In the genomic region with DNA sequence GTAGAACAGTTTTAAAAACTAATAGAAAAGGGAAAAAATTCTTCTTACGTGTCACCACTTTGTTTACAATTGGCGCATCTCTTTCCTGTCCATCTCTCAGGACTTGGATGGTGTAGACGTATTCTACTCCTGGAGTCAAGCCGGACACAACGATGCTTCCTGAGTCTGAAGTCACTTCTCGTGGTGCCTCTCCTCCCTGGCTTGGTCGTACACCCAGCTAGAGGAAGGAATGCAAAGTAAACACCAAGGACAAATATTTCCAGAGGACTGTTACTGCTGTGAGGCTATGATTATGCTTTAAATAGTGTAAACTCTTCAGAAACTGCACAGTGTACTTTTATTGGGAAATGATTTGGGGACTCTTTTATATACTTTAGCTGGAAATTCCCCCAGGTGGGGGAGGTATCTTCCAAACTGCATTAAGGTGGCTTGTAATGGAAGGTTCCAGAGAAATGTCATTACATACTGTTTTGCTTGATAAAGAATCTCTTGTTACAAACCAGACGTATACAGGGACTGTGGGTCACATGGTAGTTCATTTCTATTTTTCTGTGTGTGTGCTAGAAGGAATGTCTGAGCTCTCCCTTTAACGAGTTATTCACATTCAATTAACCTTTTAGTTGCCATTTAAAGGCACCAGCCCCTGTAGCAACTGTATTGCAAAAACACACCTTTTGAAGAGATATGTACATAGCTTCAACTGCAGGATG, we compare ENCODE assay signal across 1 cellular context.
TF ChIP-seq lines count a peak whose summit lies in the region.

No MANE protein-coding gene starts in this region.

TF ChIP-seq in WTC11, 78 proteins besides CTCF, POLR2A, EP300 and RAD21 (continued from another document):
- TF ChIP-seq, protein P1, sequence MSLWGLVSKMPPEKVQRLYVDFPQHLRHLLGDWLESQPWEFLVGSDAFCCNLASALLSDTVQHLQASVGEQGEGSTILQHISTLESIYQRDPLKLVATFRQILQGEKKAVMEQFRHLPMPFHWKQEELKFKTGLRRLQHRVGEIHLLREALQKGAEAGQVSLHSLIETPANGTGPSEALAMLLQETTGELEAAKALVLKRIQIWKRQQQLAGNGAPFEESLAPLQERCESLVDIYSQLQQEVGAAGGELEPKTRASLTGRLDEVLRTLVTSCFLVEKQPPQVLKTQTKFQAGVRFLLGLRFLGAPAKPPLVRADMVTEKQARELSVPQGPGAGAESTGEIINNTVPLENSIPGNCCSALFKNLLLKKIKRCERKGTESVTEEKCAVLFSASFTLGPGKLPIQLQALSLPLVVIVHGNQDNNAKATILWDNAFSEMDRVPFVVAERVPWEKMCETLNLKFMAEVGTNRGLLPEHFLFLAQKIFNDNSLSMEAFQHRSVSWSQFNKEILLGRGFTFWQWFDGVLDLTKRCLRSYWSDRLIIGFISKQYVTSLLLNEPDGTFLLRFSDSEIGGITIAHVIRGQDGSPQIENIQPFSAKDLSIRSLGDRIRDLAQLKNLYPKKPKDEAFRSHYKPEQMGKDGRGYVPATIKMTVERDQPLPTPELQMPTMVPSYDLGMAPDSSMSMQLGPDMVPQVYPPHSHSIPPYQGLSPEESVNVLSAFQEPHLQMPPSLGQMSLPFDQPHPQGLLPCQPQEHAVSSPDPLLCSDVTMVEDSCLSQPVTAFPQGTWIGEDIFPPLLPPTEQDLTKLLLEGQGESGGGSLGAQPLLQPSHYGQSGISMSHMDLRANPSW (CRISPR knock-in tag; conservative IDR thresholded peaks at IDR 0.05; ENCODE audit: low read depth) = no peak
- TF ChIP-seq SP1 (CRISPR knock-in tag; conservative IDR thresholded peaks at IDR 0.05) (no peak), GRHL2 (CRISPR knock-in tag; IDR thresholded peaks at IDR 0.05; ENCODE audit: insufficient replicate concordance, severe bottlenecking) (no peak), ZNF138 (CRISPR knock-in tag; conservative IDR thresholded peaks at IDR 0.05) (no peak), SMAD4 (CRISPR knock-in tag; IDR thresholded peaks at IDR 0.05) (no peak), TEAD4 (CRISPR knock-in tag; IDR thresholded peaks at IDR 0.05) (no peak), ZNF263 (CRISPR knock-in tag; IDR thresholded peaks at IDR 0.05; ENCODE audit: low read depth) (no peak)
- TF ChIP-seq, protein P2, sequence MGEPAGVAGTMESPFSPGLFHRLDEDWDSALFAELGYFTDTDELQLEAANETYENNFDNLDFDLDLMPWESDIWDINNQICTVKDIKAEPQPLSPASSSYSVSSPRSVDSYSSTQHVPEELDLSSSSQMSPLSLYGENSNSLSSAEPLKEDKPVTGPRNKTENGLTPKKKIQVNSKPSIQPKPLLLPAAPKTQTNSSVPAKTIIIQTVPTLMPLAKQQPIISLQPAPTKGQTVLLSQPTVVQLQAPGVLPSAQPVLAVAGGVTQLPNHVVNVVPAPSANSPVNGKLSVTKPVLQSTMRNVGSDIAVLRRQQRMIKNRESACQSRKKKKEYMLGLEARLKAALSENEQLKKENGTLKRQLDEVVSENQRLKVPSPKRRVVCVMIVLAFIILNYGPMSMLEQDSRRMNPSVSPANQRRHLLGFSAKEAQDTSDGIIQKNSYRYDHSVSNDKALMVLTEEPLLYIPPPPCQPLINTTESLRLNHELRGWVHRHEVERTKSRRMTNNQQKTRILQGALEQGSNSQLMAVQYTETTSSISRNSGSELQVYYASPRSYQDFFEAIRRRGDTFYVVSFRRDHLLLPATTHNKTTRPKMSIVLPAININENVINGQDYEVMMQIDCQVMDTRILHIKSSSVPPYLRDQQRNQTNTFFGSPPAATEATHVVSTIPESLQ (CRISPR knock-in tag; IDR thresholded peaks at IDR 0.05) = no peak
- TF ChIP-seq, protein P3, sequence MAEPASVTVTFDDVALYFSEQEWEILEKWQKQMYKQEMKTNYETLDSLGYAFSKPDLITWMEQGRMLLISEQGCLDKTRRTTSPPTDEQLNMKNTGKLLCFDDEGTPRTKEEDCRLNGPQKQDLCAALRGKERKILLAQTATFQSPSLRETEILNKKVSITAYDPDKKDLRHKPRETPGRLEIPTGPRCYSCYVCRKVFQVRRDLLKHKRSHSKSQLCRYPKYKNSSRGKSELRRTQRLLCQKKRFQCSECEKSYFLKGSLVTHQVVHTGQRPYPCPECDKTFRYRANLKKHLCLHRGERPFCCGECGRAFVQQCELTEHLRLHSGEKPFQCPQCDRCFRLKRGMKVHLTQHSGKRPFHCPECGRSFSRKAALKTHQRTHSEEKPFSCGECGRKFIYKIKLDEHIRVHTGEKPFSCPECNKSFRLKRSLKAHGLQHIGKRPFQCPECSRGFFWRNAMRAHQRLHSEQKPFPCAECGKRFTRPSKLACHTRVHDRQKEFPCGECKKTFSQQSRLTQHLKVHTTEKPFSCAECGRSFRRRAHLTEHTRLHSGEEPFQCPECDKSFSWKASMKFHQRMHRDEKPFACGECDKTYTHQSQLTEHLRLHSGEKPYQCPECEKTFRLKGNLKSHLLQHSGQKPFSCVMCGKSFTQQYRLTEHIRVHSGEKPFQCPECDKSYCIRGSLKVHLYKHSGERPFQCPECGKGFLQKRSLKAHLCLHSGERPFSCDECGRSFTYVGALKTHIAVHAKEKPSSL (CRISPR knock-in tag; conservative IDR thresholded peaks at IDR 0.05) = no peak
- TF ChIP-seq, protein P4, sequence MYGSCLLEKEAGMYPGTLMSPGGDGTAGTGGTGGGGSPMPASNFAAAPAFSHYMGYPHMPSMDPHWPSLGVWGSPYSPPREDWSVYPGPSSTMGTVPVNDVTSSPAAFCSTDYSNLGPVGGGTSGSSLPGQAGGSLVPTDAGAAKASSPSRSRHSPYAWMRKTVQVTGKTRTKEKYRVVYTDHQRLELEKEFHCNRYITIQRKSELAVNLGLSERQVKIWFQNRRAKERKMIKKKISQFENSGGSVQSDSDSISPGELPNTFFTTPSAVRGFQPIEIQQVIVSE (CRISPR knock-in tag; IDR thresholded peaks at IDR 0.05; ENCODE audit: borderline replicate concordance) = no peak
- TF ChIP-seq, protein P5, sequence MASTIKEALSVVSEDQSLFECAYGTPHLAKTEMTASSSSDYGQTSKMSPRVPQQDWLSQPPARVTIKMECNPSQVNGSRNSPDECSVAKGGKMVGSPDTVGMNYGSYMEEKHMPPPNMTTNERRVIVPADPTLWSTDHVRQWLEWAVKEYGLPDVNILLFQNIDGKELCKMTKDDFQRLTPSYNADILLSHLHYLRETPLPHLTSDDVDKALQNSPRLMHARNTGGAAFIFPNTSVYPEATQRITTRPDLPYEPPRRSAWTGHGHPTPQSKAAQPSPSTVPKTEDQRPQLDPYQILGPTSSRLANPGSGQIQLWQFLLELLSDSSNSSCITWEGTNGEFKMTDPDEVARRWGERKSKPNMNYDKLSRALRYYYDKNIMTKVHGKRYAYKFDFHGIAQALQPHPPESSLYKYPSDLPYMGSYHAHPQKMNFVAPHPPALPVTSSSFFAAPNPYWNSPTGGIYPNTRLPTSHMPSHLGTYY (CRISPR knock-in tag; IDR thresholded peaks at IDR 0.05) = no peak
